Comparison of ENCODE assay signal across 1 cellular context in genomic region chr19:43439183-43440063, GRCh38.
TF ChIP-seq lines count a peak whose summit lies in the region.

No MANE protein-coding gene starts in this region.

TF ChIP-seq in HepG2, 621 proteins besides CTCF, POLR2A, EP300 and RAD21:
- TF ChIP-seq RBAK (CRISPR knock-in tag; IDR thresholded peaks at IDR 0.05) (peak; percentile 73; the same call in 1 of the 2 replicates), CENPX (CRISPR knock-in tag; IDR thresholded peaks at IDR 0.05) (no peak)
TF ChIP-seq in HepG2: peak in this region for 1.
